In genomic region chr17:18474754-18475153, GRCh38 we compare ENCODE assay signal across 7 cellular contexts.
DNase-seq lines count a peak whose midpoint lies in the region; ATAC-seq and TF ChIP-seq lines count a peak whose summit lies in the region.
"Not testable (repeated sequence)": the region's sequence is repeated elsewhere in the genome, so short reads cannot be mapped to it uniquely, and the experiment has no call there.

No MANE protein-coding gene starts in this region.

- not testable (repeated sequence) for H3K4me1 ChIP-seq in RWPE2 (ENCODE audit: insufficient read depth, poor library complexity, severe bottlenecking)

- not testable (repeated sequence) for H3K36me3 ChIP-seq in RWPE2 (ENCODE audit: low read depth); brain microvascular endothelial cell (replicated peaks)

- ATAC-seq in HG03175 (IDR thresholded peaks at IDR 0.05; ENCODE audit: unreplicated experiment) (peak; percentile 36), RWPE2 (ENCODE audit: low read depth) (peak; percentile 28; the same call in 2 of the 3 replicates)

- not testable (repeated sequence) for H3K4me3 ChIP-seq in AG09309 (ENCODE audit: control insufficient read depth, low read depth, low read length); GM12865 (ENCODE audit: low read depth, low read length); RWPE2 (ENCODE audit: severe bottlenecking); brain microvascular endothelial cell (ENCODE audit: low read depth, low read length)

- in situ Hi-C loops in brain microvascular endothelial cell (cut with HindIII; ENCODE audit: low pct_ligation_motif_present, low sequenced_read_pairs): not testable (repeated sequence)

- not testable (repeated sequence) for H3K27ac ChIP-seq in RWPE2 (ENCODE audit: poor library complexity, severe bottlenecking); brain microvascular endothelial cell

- not testable (repeated sequence) for H3K9me3 ChIP-seq in RWPE2 (ENCODE audit: severe bottlenecking)

- not testable (repeated sequence) for H3K27me3 ChIP-seq in RWPE2 (ENCODE audit: insufficient read depth, poor library complexity, severe bottlenecking); brain microvascular endothelial cell (replicated peaks)

- not testable (repeated sequence) for TF ChIP-seq CTCF in AG09309 (IDR thresholded peaks at IDR 0.05; ENCODE audit: control insufficient read depth, insufficient read depth, low read depth, low read length, missing control alignments); GM12865 (IDR thresholded peaks at IDR 0.05; ENCODE audit: insufficient read depth, low read depth, low read length, missing control alignments); RWPE2 (IDR thresholded peaks at IDR 0.05; ENCODE audit: poor library complexity, severe bottlenecking); brain microvascular endothelial cell (IDR thresholded peaks at IDR 0.05; ENCODE audit: low read depth, low read length, missing control alignments)

- DNase-seq in AG09309 (ENCODE audit: low read depth): peak; percentile 2
- peak; percentile 47 for DNase-seq in GM12865 (ENCODE audit: low read depth)
- DNase-seq in NCI-H345 (lab: John Stamatoyannopoulos, UW): peak; percentile 5
- DNase-seq in RWPE2 (ENCODE audit: low spot score): not testable (repeated sequence)
- peak; percentile 44 for DNase-seq in brain microvascular endothelial cell
- DNase-seq in islet precursor cell: peak; percentile 41
